In genomic region chr11:10309163-10310093, GRCh38 we compare ENCODE assay signal across 9 cellular contexts. TPM values are rescaled to one million over a fixed set of nuclear protein-coding genes. Genes with fewer than 3 reads are reported as not detected.
DNase-seq lines count a peak whose midpoint lies in the region; ATAC-seq and TF ChIP-seq lines count a peak whose summit lies in the region.
"Had no signal": no experiment of that assay in that cellular context is flagged by ENCODE, and none has a peak within 500 bp of the region (broad histone marks: within the 10 kb centered on the region; RNA-seq: fewer than 3 reads in every experiment).

No MANE protein-coding gene starts in this region.

- H3K9me3 Mint-ChIP-seq in activated naive CD8-positive, alpha-beta T cell treated with anti-CD3 and anti-CD28 coated beads, Interleukin-2, amount 50 U/mL, for 24 hours: no peaks in the 10 kb centered on the region

- peak overlapping the region; percentile 68 for H3K4me3 Mint-ChIP-seq in activated naive CD8-positive, alpha-beta T cell treated with anti-CD3 and anti-CD28 coated beads, Interleukin-2, amount 50 U/mL, for 24 hours
- H3K4me3 Mint-ChIP-seq: B cell had no signal

- peaks cover 19% of the 10 kb centered on the region for H3K4me1 ChIP-seq in iPS-18a (ENCODE audit: control insufficient read depth, low read depth, low read length)
- peaks cover 0 to 47% (median 19%) of the 10 kb centered on the region in 4 donors for H3K4me1 ChIP-seq in tibial nerve

- peaks cover 54% of the 10 kb centered on the region for H3K4me1 Mint-ChIP-seq in activated naive CD8-positive, alpha-beta T cell treated with anti-CD3 and anti-CD28 coated beads, Interleukin-2, amount 50 U/mL, for 24 hours

- WGBS in tibial nerve, 2 donors: 55 to 69% methylated on average over 12 of the region's 12 CpGs

- H3K4me3 ChIP-seq in iPS-18a (ENCODE audit: low read length): peak overlapping the region; percentile 95
- H3K4me3 ChIP-seq in tibial nerve: no peak overlapping the region

- TF ChIP-seq CTCF in tibial nerve (IDR thresholded peaks at IDR 0.05): no peak

- H3K9me3 ChIP-seq in iPS-18a (ENCODE audit: control insufficient read depth, low read depth, low read length): no peaks in the 10 kb centered on the region
- H3K9me3 ChIP-seq in tibial nerve: no peaks in the 10 kb centered on the region

- no peak overlapping the region for H3K27ac ChIP-seq in iPS-18a (ENCODE audit: low read length)
- peak overlapping the region in 3 of 4 donors; percentile 45 to 89 (median 69) for H3K27ac ChIP-seq in tibial nerve

- no peak overlapping the region for H3K9ac ChIP-seq in iPS-18a (ENCODE audit: low read length)

- ATAC-seq in activated naive CD8-positive, alpha-beta T cell treated with anti-CD3 and anti-CD28 coated beads, Interleukin-2, amount 50 U/mL, for 24 hours: peak; percentile 11
- no peak for ATAC-seq in GM19397 (IDR thresholded peaks at IDR 0.05; ENCODE audit: unreplicated experiment)

- peaks cover 45% of the 10 kb centered on the region for H3K27me3 Mint-ChIP-seq in activated naive CD8-positive, alpha-beta T cell treated with anti-CD3 and anti-CD28 coated beads, Interleukin-2, amount 50 U/mL, for 24 hours

- TF ChIP-seq POLR2A in tibial nerve (IDR thresholded peaks at IDR 0.05): no peak

- H3K27me3 ChIP-seq in iPS-18a (ENCODE audit: control insufficient read depth, insufficient read depth, low read length) (peaks cover 41% of the 10 kb centered on the region), tibial nerve (no peaks in the 10 kb centered on the region)

- H3K36me3 ChIP-seq in iPS-18a (ENCODE audit: control insufficient read depth, low read depth, low read length) (peaks cover 5% of the 10 kb centered on the region), tibial nerve (no peaks in the 10 kb centered on the region)

- no peak overlapping the region for H3K27ac Mint-ChIP-seq in activated naive CD8-positive, alpha-beta T cell treated with anti-CD3 and anti-CD28 coated beads, Interleukin-2, amount 50 U/mL, for 24 hours
- H3K27ac Mint-ChIP-seq: B cell had no signal

- peak in 1 of 2 donors; percentile 76 for TF ChIP-seq EP300 in tibial nerve (IDR thresholded peaks at IDR 0.05)

- DNase-seq in DMS153 (lab: John Stamatoyannopoulos, UW) (peak; percentile 34), DMS153 treated with DMSO at 0.1 percent for 48 hours (lab: John Stamatoyannopoulos, UW; ENCODE audit: unreplicated experiment) (no peak), tibial nerve (ENCODE audit: low spot score in 2 of 2) (no peak), T-helper 1 cell (no peak), NCI-H526 (lab: John Stamatoyannopoulos, UW) (no peak)
- no peak for DNase-seq in activated naive CD8-positive, alpha-beta T cell treated with anti-CD3 and anti-CD28 coated beads, Interleukin-2, amount 50 U/mL, for 24 hours

- H3K36me3 Mint-ChIP-seq in activated naive CD8-positive, alpha-beta T cell treated with anti-CD3 and anti-CD28 coated beads, Interleukin-2, amount 50 U/mL, for 24 hours (ENCODE audit: low read depth): no peaks in the 10 kb centered on the region

RNA-seq across cellular contexts. Expression of gene ADM, which starts 4.6 kb away (rescaled TPM):
- total RNA-seq in tibial nerve: 100 to 1,000 TPM; 123 to 420 (median 197) TPM

RNA-seq across cellular contexts. Expression of gene SBF2, which starts 15.4 kb away (rescaled TPM):
- total RNA-seq in tibial nerve: 100 to 1,000 TPM in 1 of 4 donors, 10 to 100 TPM in 3; 75.0 to 104 (median 86.9) TPM
